ENCODE assay signal across 2 cellular contexts in the genomic region with DNA sequence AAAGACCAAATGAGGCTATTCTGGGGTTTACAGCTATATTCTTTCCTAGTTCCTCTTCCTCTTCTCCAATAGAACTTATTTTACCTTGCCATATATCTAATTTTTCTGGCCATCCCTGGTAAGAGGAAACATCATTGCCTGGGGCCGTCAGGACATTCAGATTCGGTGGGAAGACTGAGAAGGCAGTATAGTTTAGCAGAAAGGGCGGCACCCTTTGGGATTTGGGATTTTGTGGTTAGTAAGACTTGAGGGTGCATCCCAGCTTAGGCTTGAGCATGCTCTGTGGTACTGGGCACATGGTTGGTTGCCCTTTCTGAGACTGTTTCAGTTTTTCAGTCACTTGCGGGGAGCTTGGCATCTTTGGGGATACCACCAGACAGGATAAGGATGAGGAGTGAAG.
A peak's percentile ranks its signal among the peaks of the same experiment; 100 is the strongest.
TF ChIP-seq lines count a peak whose summit lies in the region.

No MANE protein-coding gene starts in this region.

TF ChIP-seq in HEK293, 187 proteins besides CTCF, POLR2A, EP300 and RAD21:
- TF ChIP-seq SETDB1 (IDR thresholded peaks at IDR 0.05; ENCODE audit: insufficient read length, low read length) (peak; percentile 72), ZNF768 (tag by site-specific recombination; IDR thresholded peaks at IDR 0.05) (no peak), ZNF621 (tag by site-specific recombination; IDR thresholded peaks at IDR 0.05) (no peak), ZBTB8A (tag by site-specific recombination; IDR thresholded peaks at IDR 0.05) (no peak), ZNF16 (tag by site-specific recombination; IDR thresholded peaks at IDR 0.05; ENCODE audit: low read depth) (no peak)
- TF ChIP-seq, protein P1, sequence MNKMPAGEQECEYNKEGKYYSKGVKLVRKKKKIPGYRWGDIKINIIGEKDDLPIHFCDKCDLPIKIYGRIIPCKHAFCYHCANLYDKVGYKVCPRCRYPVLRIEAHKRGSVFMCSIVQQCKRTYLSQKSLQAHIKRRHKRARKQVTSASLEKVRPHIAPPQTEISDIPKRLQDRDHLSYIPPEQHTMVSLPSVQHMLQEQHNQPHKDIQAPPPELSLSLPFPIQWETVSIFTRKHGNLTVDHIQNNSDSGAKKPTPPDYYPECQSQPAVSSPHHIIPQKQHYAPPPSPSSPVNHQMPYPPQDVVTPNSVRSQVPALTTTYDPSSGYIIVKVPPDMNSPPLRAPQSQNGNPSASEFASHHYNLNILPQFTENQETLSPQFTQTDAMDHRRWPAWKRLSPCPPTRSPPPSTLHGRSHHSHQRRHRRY (tag by site-specific recombination; IDR thresholded peaks at IDR 0.05): no peak

TF ChIP-seq in K562, 482 proteins besides CTCF, POLR2A, EP300 and RAD21:
- TF ChIP-seq, protein P2, sequence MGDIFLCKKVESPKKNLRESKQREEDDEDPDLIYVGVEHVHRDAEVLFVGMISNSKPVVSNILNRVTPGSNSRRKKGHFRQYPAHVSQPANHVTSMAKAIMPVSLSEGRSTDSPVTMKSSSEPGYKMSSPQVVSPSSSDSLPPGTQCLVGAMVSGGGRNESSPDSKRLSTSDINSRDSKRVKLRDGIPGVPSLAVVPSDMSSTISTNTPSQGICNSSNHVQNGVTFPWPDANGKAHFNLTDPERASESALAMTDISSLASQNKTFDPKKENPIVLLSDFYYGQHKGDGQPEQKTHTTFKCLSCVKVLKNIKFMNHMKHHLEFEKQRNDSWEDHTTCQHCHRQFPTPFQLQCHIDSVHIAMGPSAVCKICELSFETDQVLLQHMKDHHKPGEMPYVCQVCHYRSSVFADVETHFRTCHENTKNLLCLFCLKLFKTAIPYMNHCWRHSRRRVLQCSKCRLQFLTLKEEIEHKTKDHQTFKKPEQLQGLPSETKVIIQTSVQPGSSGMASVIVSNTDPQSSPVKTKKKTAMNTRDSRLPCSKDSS (IDR thresholded peaks at IDR 0.05; ENCODE audit: low read depth, partially characterized antibody): peak; percentile 36
- TF ChIP-seq CBX3 (IDR thresholded peaks at IDR 0.05; ENCODE audit: borderline replicate concordance in 1 of 2, low read length in 2 of 2): peak in 1 of 2 experiments; percentile 91; a peak in 2 of 3 replicates
- TF ChIP-seq MTA1 (IDR thresholded peaks at IDR 0.05; ENCODE audit: borderline replicate concordance): no peak
- TF ChIP-seq NFIC (IDR thresholded peaks at IDR 0.05): no peak
- 0 out of 2 replicates have a peak, but pooled peaks have one; percentile 63 for TF ChIP-seq TRIM28 (IDR thresholded peaks at IDR 0.05)
